ENCODE assay signal across 20 cellular contexts in the genomic region with DNA sequence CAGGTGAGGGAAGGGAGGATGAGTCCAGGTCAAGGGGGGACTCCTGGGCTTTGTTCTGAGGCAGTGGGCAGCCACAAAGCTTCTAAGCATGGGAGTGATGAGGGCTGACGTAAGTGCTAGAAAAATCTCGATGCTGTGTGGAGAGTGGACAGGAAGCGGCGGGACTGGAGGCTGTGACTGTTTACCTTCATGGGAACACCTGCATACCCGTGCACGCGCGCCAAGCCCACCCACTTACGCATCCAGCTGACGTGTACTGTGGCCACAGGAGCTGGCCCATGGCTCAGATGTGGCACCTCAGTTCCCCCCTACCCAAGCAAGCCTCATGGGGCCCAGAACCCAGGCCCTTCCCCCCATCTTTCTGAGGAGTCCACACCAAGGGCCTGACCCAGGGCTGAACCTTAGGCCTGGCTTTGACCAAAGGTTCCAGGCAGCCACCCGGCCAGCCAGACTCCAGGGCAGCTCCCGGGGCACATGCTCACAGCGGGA. TPM values are rescaled to one million over a fixed set of nuclear protein-coding genes. Genes with fewer than 3 reads are reported as not detected.
A peak's percentile ranks its signal among the peaks of the same experiment; 100 is the strongest.
DNase-seq lines count a peak whose midpoint lies in the region; ATAC-seq, FAIRE-seq and TF ChIP-seq lines count a peak whose summit lies in the region.
"Had no signal": no experiment of that assay in that cellular context is flagged by ENCODE, and none has a peak within 500 bp of the region (broad histone marks: within the 10 kb centered on the region; RNA-seq: fewer than 3 reads in every experiment).

No MANE protein-coding gene starts in this region.

- H3K27me3 ChIP-seq in astrocyte (ENCODE audit: insufficient read depth, low read length) (no peaks in the 10 kb centered on the region), gastroesophageal sphincter (peaks cover 41% of the 10 kb centered on the region)
- H3K27me3 ChIP-seq: BLaER1 treated with 17β-estradiol and CSF1 and Interleukin-3, amounts not matched to agents 10 nM and 100 nM had no signal

- H3K27me3 Mint-ChIP-seq in astrocyte (ENCODE audit: low read depth, unreplicated experiment), result no peaks in the 10 kb centered on the region

- H3K9me3 ChIP-seq in astrocyte (ENCODE audit: insufficient read depth, low read depth, low read length) (no peaks in the 10 kb centered on the region), gastroesophageal sphincter (no peaks in the 10 kb centered on the region)
- H3K9me3 ChIP-seq: BLaER1 treated with 17β-estradiol and CSF1 and Interleukin-3, amounts not matched to agents 10 nM and 100 nM; SK-N-SH had no signal

- TF ChIP-seq CTCF in astrocyte (IDR thresholded peaks at IDR 0.05; ENCODE audit: insufficient read depth, low read depth, low read length) (no peak), gastroesophageal sphincter (IDR thresholded peaks at IDR 0.05) (no peak)

- WGBS in gastroesophageal sphincter (ENCODE audit: low coverage in 1 of 2), 2 donors, result 39 to 83% methylated on average over 2 to 5 of the region's 13 CpGs

- no peak overlapping the region for H3K27ac ChIP-seq in astrocyte (ENCODE audit: low read depth, low read length)
- no peak overlapping the region for H3K27ac ChIP-seq in gastroesophageal sphincter
- H3K27ac ChIP-seq: BLaER1 treated with 17β-estradiol and CSF1 and Interleukin-3, amounts not matched to agents 10 nM and 100 nM had no signal

- H4K20me1 ChIP-seq in astrocyte (ENCODE audit: insufficient read depth, low read length), result peaks cover 16% of the 10 kb centered on the region
- H4K20me1 ChIP-seq: BLaER1 treated with 17β-estradiol and CSF1 and Interleukin-3, amounts not matched to agents 10 nM and 100 nM had no signal

- H3K4me1 Mint-ChIP-seq in astrocyte (ENCODE audit: low read depth, unreplicated experiment), result peaks cover 19% of the 10 kb centered on the region

- H3K4me2 ChIP-seq in astrocyte (ENCODE audit: low read length), result no peak overlapping the region
- H3K4me2 ChIP-seq: SK-N-SH had no signal

- H3K36me3 ChIP-seq in astrocyte (ENCODE audit: insufficient read depth, low read length) (no peaks in the 10 kb centered on the region), gastroesophageal sphincter (no peaks in the 10 kb centered on the region)
- H3K36me3 ChIP-seq: BLaER1 treated with 17β-estradiol and CSF1 and Interleukin-3, amounts not matched to agents 10 nM and 100 nM had no signal

- no peaks in the 10 kb centered on the region for H3K9me3 Mint-ChIP-seq in astrocyte (ENCODE audit: unreplicated experiment)
- H3K9me3 Mint-ChIP-seq: activated CD4-positive, alpha-beta memory T cell treated with anti-CD3 and anti-CD28 coated beads for 36 hours; dendritic cell treated with granulocyte-macrophage colony-stimulating factor and Interleukin-4, amounts not matched to agents 40 ng/mL and 50 ng/mL, for 4 days had no signal

- H3K4me3 ChIP-seq in astrocyte (ENCODE audit: insufficient read depth, low read depth, low read length) (no peak overlapping the region), skeletal muscle cell (ENCODE audit: low read depth, low read length) (no peak overlapping the region), gastroesophageal sphincter (no peak overlapping the region)
- H3K4me3 ChIP-seq: BLaER1 treated with 17β-estradiol and CSF1 and Interleukin-3, amounts not matched to agents 10 nM and 100 nM had no signal

- no peak overlapping the region for H3K9ac ChIP-seq in astrocyte (ENCODE audit: low read length)
- H3K9ac ChIP-seq: BLaER1 treated with 17β-estradiol and CSF1 and Interleukin-3, amounts not matched to agents 10 nM and 100 nM; SK-N-SH had no signal

- H3K4me3 Mint-ChIP-seq in astrocyte (ENCODE audit: unreplicated experiment), result no peak overlapping the region
- H3K4me3 Mint-ChIP-seq: activated CD4-positive, alpha-beta memory T cell treated with anti-CD3 and anti-CD28 coated beads for 36 hours; dendritic cell treated with granulocyte-macrophage colony-stimulating factor and Interleukin-4, amounts not matched to agents 40 ng/mL and 50 ng/mL, for 4 days had no signal

- H3K4me1 ChIP-seq in astrocyte (ENCODE audit: insufficient read depth, low read length), result peaks cover 23% of the 10 kb centered on the region
- H3K4me1 ChIP-seq in gastroesophageal sphincter, result peaks cover 0 to 6% (median 0%) of the 10 kb centered on the region in 3 donors

- peaks cover 4% of the 10 kb centered on the region for H3K36me3 Mint-ChIP-seq in astrocyte (ENCODE audit: low read depth, unreplicated experiment)
- H3K36me3 Mint-ChIP-seq: activated CD4-positive, alpha-beta memory T cell treated with anti-CD3 and anti-CD28 coated beads for 36 hours had no signal

- no peak overlapping the region for H2AFZ ChIP-seq in astrocyte (ENCODE audit: low read depth, low read length)

- ATAC-seq in gastroesophageal sphincter (no peak), HG03342 (IDR thresholded peaks at IDR 0.05; ENCODE audit: unreplicated experiment) (no peak)
- ATAC-seq: left ventricle myocardium superior, right cardiac atrium had no signal

- H3K27ac Mint-ChIP-seq in astrocyte (ENCODE audit: unreplicated experiment), result no peak overlapping the region
- H3K27ac Mint-ChIP-seq: activated CD4-positive, alpha-beta memory T cell treated with anti-CD3 and anti-CD28 coated beads for 36 hours; dendritic cell treated with granulocyte-macrophage colony-stimulating factor and Interleukin-4, amounts not matched to agents 40 ng/mL and 50 ng/mL, for 4 days had no signal

- peaks cover 17% of the 10 kb centered on the region for H3K79me2 ChIP-seq in astrocyte (ENCODE audit: insufficient read depth, low read length)

- TF ChIP-seq EP300 in gastroesophageal sphincter (IDR thresholded peaks at IDR 0.05), result no peak

- FAIRE-seq in astrocyte (lab: Jason Lieb, UNC), result no peak
- FAIRE-seq: TTC549 had no signal

- DNase-seq in HT-29 (ENCODE audit: low spot score) (peak; percentile 66), astrocyte (ENCODE audit: low read depth) (peak; percentile 52), left kidney (ENCODE audit: low read depth, low spot score) (peak; percentile 84), skeletal muscle cell (ENCODE audit: low read depth) (peak; percentile 42), EL (no peak)
- DNase-seq: activated CD4-positive, alpha-beta memory T cell treated with anti-CD3 and anti-CD28 coated beads for 36 hours; amygdala; hypothalamus; Karpas-422; left ventricle myocardium superior; NCI-H1105 treated with DMSO at 0.1 percent for 48 hours; NCI-H2171 treated with DMSO at 0.1 percent for 48 hours; right cardiac atrium; SK-N-SH; stimulated activated CD4-positive, alpha-beta T cell treated with anti-CD3 and anti-CD28 coated beads, Interleukin-4, amount 100 ng/mL, for 1 hour had no signal

- TF ChIP-seq POLR2A in gastroesophageal sphincter (IDR thresholded peaks at IDR 0.05), result no peak

RNA-seq across cellular contexts. Expression of gene MYRF, which starts 14.0 kb away (rescaled TPM):
- total RNA-seq in HT-29 (2014; rRNA removed; shearing (Covaris generic)), result 70.1 and 105 TPM in 2 replicates
- total RNA-seq in astrocyte, result 39.5 and 53.9 TPM in 2 replicates
- total RNA-seq in gastroesophageal sphincter, result under 1 TPM; 0.10 to 0.78 (median 0.19) TPM

RNA-seq across cellular contexts. Expression of gene TMEM258, which starts 26.0 kb away (rescaled TPM):
- total RNA-seq in HT-29 (2014; rRNA removed; shearing (Covaris generic)), result 113 and 120 TPM in 2 replicates
- total RNA-seq in astrocyte (97.8 and 98.6 TPM in 2 replicates), gastroesophageal sphincter (10 to 100 TPM; 31.4 to 36.7 (median 33.3) TPM)

RNA-seq across cellular contexts. Expression of gene FEN1, which starts 26.3 kb away (rescaled TPM):
- 137 and 147 TPM in 2 replicates for total RNA-seq in HT-29 (2014; rRNA removed; shearing (Covaris generic))
- total RNA-seq in astrocyte, result 13.6 and 13.8 TPM in 2 replicates
- total RNA-seq in gastroesophageal sphincter, result 10 to 100 TPM in 1 of 4 donors, 1 to 10 TPM in 3; 7.1 to 14.2 (median 8.1) TPM

RNA-seq across cellular contexts. Expression of gene FADS1, which starts 50.4 kb away (rescaled TPM):
- total RNA-seq in HT-29 (2014; rRNA removed; shearing (Covaris generic)), result 1.9 and 9.4 TPM in 2 replicates
- 56.7 and 74.6 TPM in 2 replicates for total RNA-seq in astrocyte
- 10 to 100 TPM; 20.8 to 37.4 (median 32.0) TPM for total RNA-seq in gastroesophageal sphincter

Comparison
In these comparisons a context has a peak if more than half of its experiments do, and no peak if none do; other contexts are left out.
1. RNA of gene MYRF, which starts 14.0 kb away (total RNA-seq): 70.1 to 105 TPM in HT-29 and 39.5 to 53.9 TPM in astrocyte; 0.10 to 0.78 TPM in gastroesophageal sphincter; every median in the first group is over 10 times any median in the second.